In the genomic region with DNA sequence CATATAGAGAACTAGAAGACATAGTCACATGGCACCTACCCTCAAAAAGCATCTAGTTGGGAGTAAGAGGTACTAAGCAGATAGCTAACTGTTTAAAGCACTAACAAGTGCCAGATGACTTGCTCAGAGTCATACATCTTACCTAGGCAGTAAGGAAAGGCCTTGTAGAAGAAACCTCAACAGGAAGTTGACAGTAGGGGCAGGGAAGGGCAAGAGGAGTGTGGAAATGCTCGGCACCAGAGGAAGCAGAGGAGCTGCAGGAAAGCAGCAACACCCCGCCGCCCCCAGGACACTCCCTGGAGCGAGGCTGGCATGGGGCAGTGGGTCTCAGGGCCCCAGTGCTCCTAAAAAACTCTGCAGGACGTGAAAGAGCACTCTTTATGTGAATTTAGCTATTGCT, we compare ENCODE assay signal across 11 cellular contexts.
DNase-seq lines count a peak whose midpoint lies in the region; ATAC-seq and TF ChIP-seq lines count a peak whose summit lies in the region.
"Had no signal": no experiment of that assay in that cellular context is flagged by ENCODE, and none has a peak within 500 bp of the region (broad histone marks: within the 10 kb centered on the region; RNA-seq: fewer than 3 reads in every experiment).

No MANE protein-coding gene starts in this region.

- H3K27ac ChIP-seq in left ventricle myocardium inferior (replicated peaks) (peak overlapping the region; percentile 85), transverse colon (peak overlapping the region in 3 of 4 donors; percentile 26 to 29 (median 28))
- H3K27ac ChIP-seq: breast epithelium, PC-9 had no signal

- peaks cover 11% of the 10 kb centered on the region for H3K36me3 ChIP-seq in left ventricle myocardium inferior
- peaks cover 0 to 3% (median 0%) of the 10 kb centered on the region in 4 donors for H3K36me3 ChIP-seq in transverse colon
- H3K36me3 ChIP-seq: breast epithelium had no signal

- H3K4me1 ChIP-seq in left ventricle myocardium inferior (peaks cover 98% of the 10 kb centered on the region), transverse colon (peaks cover 23 to 85% (median 54%) of the 10 kb centered on the region in 4 donors)
- H3K4me1 ChIP-seq: breast epithelium had no signal

- peaks cover 82 to 90% (median 86%) of the 10 kb centered on the region in 3 donors for H3K4me1 Mint-ChIP-seq in T-cell

- intact Hi-C loops in Right ventricle myocardium inferior (cut with DNase I) (loop anchor here (5.0 kb wide), 1 partner anchor 42 kb away; no protein-coding TSS in a partner anchor), cardiac septum (cut with DNase I) (no loop called here), left ventricle myocardium inferior (cut with micrococcal nuclease) (no loop called here), transverse colon (cut with DNase I; ENCODE audit: low total_unique reads) (no loop called here)

- H3K27me3 Mint-ChIP-seq in T-cell = no peaks in the 10 kb centered on the region

- peak overlapping the region; percentile 6 for H3K4me3 ChIP-seq in left ventricle myocardium inferior
- H3K4me3 ChIP-seq in transverse colon = no peak overlapping the region
- H3K4me3 ChIP-seq: breast epithelium, PC-9 had no signal

- no peak for ATAC-seq in Right ventricle myocardium inferior
- ATAC-seq in T-cell (replicated peaks in 1 of 4) = peak; percentile 56 to 83 (median 78)

- DNase-seq in Right ventricle myocardium inferior (ENCODE audit: missing footprints) (peak; percentile 75), cardiac septum (ENCODE audit: low spot score) (no peak), T-cell (peak in 1 of 34 experiments; percentile 36), left ventricle myocardium inferior (no peak), transverse colon (peak; percentile 44), NCI-H526 treated with DMSO at 0.1 percent for 48 hours (lab: John Stamatoyannopoulos, UW) (no peak), GM13977 (ENCODE audit: low spot score) (no peak), KG1 (lab: John Stamatoyannopoulos, UW) (no peak)
- DNase-seq: NCI-H1048, PC-9 had no signal

- no peak for TF ChIP-seq EP300 in transverse colon (IDR thresholded peaks at IDR 0.05; ENCODE audit: low read depth)

- CTCF ChIA-PET in T-cell (lab: Charles Lee) = interaction anchor here in 1 of 2 donors (0.7 to 2.4 kb wide), 3 partner anchors 10 to 45 kb away, joined by 3 to 11 read pairs (median 3); no protein-coding TSS in a partner anchor

- H3K9me3 Mint-ChIP-seq in T-cell = no peaks in the 10 kb centered on the region

- peak overlapping the region; percentile 50 to 86 for H3K27ac Mint-ChIP-seq in T-cell

- H3K27me3 ChIP-seq in left ventricle myocardium inferior (ENCODE audit: low read depth) (no peaks in the 10 kb centered on the region), transverse colon (no peaks in the 10 kb centered on the region)
- H3K27me3 ChIP-seq: breast epithelium had no signal

- no peak for TF ChIP-seq CTCF in left ventricle myocardium inferior (IDR thresholded peaks at IDR 0.05; ENCODE audit: borderline replicate concordance)
- TF ChIP-seq CTCF in transverse colon (IDR thresholded peaks at IDR 0.05) = no peak
- TF ChIP-seq CTCF in GM13977 (IDR thresholded peaks at IDR 0.05; ENCODE audit: extremely low read depth, insufficient read depth, missing control alignments) = no peak

- H3K36me3 Mint-ChIP-seq in T-cell = peaks cover 41% of the 10 kb centered on the region

- H3K4me3 Mint-ChIP-seq in T-cell = peak overlapping the region; percentile 5 to 62 (median 34)

- no peak for TF ChIP-seq POLR2A in transverse colon (IDR thresholded peaks at IDR 0.05)

- POLR2A ChIA-PET in T-cell (lab: Charles Lee) = interaction anchor here (0.5 to 1.1 kb wide), 7 partner anchors 9 to 1771 kb away, joined by 3 to 8 read pairs (median 4); no protein-coding TSS in a partner anchor

- in situ Hi-C loops in transverse colon (cut with MboI; ENCODE audit: low pct_ligation_motif_present in 1 of 4, low pct_unique_long_range_greater_than_20kb in 1 of 4, low sequenced_read_pairs in 3 of 4) = no loop called here
- in situ Hi-C loops in GM13977 (cut with MboI; ENCODE audit: low pct_unique_long_range_greater_than_20kb, low sequenced_read_pairs, unreplicated experiment) = no loop called here

- 49 to 50% methylated on average over 5 of the region's 5 CpGs for WGBS in transverse colon (ENCODE audit: low coverage in 1 of 2), 2 donors

- no peaks in the 10 kb centered on the region for H3K9me3 ChIP-seq in left ventricle myocardium inferior (replicated peaks)
- no peaks in the 10 kb centered on the region for H3K9me3 ChIP-seq in transverse colon
- H3K9me3 ChIP-seq: breast epithelium had no signal

Comparison
In these comparisons a context has a peak if more than half of its experiments do, and no peak if none do; other contexts are left out.
1. DNase-seq: peak in Right ventricle myocardium inferior (single experiment) and transverse colon (single experiment); none in cardiac septum (single experiment), left ventricle myocardium inferior (single experiment), NCI-H526 treated with DMSO at 0.1 percent for 48 hours (single experiment), GM13977 (single experiment) and KG1 (single experiment).